15 cellular contexts compared by ENCODE assay signal in genomic region chr2:183665403-183665802, GRCh38.
DNase-seq lines count a peak whose midpoint lies in the region; ATAC-seq and TF ChIP-seq lines count a peak whose summit lies in the region.
"Had no signal": no experiment of that assay in that cellular context is flagged by ENCODE, and none has a peak within 500 bp of the region (broad histone marks: within the 10 kb centered on the region; RNA-seq: fewer than 3 reads in every experiment).

No MANE protein-coding gene starts in this region.

- no peak overlapping the region for H3K27ac Mint-ChIP-seq in Calu3 (ENCODE audit: unreplicated experiment)
- H3K27ac Mint-ChIP-seq: stimulated activated naive CD8-positive, alpha-beta T cell treated with anti-CD3 and anti-CD28 coated beads, Interleukin-15, Interleukin-2, amounts not matched to agents 100 ng/mL and 50 ng/mL, for 24 hours had no signal

- no peaks in the 10 kb centered on the region for H3K4me1 Mint-ChIP-seq in Calu3 (ENCODE audit: low read depth, unreplicated experiment)

- H3K27me3 Mint-ChIP-seq in Calu3 (ENCODE audit: unreplicated experiment): no peaks in the 10 kb centered on the region
- H3K27me3 Mint-ChIP-seq: stimulated activated naive CD8-positive, alpha-beta T cell treated with anti-CD3 and anti-CD28 coated beads, Interleukin-15, Interleukin-2, amounts not matched to agents 100 ng/mL and 50 ng/mL, for 24 hours had no signal

- ATAC-seq in HG03025 (IDR thresholded peaks at IDR 0.05; ENCODE audit: low FRiP score, unreplicated experiment) (no peak), GM19467 (IDR thresholded peaks at IDR 0.05; ENCODE audit: unreplicated experiment) (no peak)
- ATAC-seq: activated T-cell treated with anti-CD3 and anti-CD28 coated beads, Interleukin-2, amount 50 U/mL, for 4 hours had no signal

- no peak for TF ChIP-seq CTCF in Calu3 (IDR thresholded peaks at IDR 0.05; ENCODE audit: unreplicated experiment)

- intact Hi-C loops in Calu3 (cut with micrococcal nuclease; ENCODE audit: unreplicated experiment): no loop called here

- H3K4me3 Mint-ChIP-seq in Calu3 (ENCODE audit: low read depth, unreplicated experiment): no peak overlapping the region
- H3K4me3 Mint-ChIP-seq: activated T-cell treated with anti-CD3 and anti-CD28 coated beads, Interleukin-2, amount 50 U/mL, for 4 hours; stimulated activated naive CD8-positive, alpha-beta T cell treated with anti-CD3 and anti-CD28 coated beads, Interleukin-15, Interleukin-2, amounts not matched to agents 100 ng/mL and 50 ng/mL, for 24 hours had no signal

- no peaks in the 10 kb centered on the region for H3K9me3 Mint-ChIP-seq in Calu3 (ENCODE audit: low read depth, unreplicated experiment)

- DNase-seq in D341Med (ENCODE audit: low spot score): peak; percentile 10
- peak; percentile 84 to 99 (median 86) for DNase-seq in NCI-H1417 (lab: John Stamatoyannopoulos, UW)
- peak; percentile 98 for DNase-seq in NCI-H345 (lab: John Stamatoyannopoulos, UW)
- DNase-seq in iPS-NIHi11 (ENCODE audit: low spot score): peak; percentile 17
- no peak for DNase-seq in RKO (ENCODE audit: low spot score)
- DNase-seq in Calu3: no peak
- DNase-seq: activated CD4-positive, CD25-positive, alpha-beta regulatory T cell; activated T-cell treated with anti-CD3 and anti-CD28 coated beads, Interleukin-2, amount 50 U/mL, for 4 hours; anterior cingulate cortex; dorsolateral prefrontal cortex; NCI-H526; stimulated activated CD4-positive, alpha-beta T cell treated with anti-CD3 and anti-CD28 coated beads, Interleukin-4, amount 100 ng/mL, for 4 hours had no signal

- CTCF ChIA-PET in Calu3 (lab: Charles Lee): no interaction called here

- no TSS peak for BruUV-seq in Calu3 (replicated peaks; lab: Mats Ljungman, UMichigan)

- H3K36me3 Mint-ChIP-seq in Calu3 (ENCODE audit: insufficient read depth, unreplicated experiment): no peaks in the 10 kb centered on the region

Comparison
In these comparisons a context has a peak if more than half of its experiments do, and no peak if none do; other contexts are left out.
1. DNase-seq: peak in D341Med (single experiment), NCI-H1417 (3 of 3), NCI-H345 (single experiment) and iPS-NIHi11 (single experiment); none in RKO (single experiment) and Calu3 (single experiment).